ENCODE assay signal across 31 cellular contexts in genomic region chr19:47067215-47067847, GRCh38.
"Had no signal": no experiment of that assay in that cellular context is flagged by ENCODE, and none has a peak within 500 bp of the region (broad histone marks: within the 10 kb centered on the region; RNA-seq: fewer than 3 reads in every experiment).

No MANE protein-coding gene starts in this region.

- DNase-seq: activated B cell treated with CpG ODN at 0.5 μM for 24 hours; activated CD4-positive, alpha-beta T cell treated with anti-CD3 and anti-CD28 coated beads for 48 hours; activated CD4-positive, alpha-beta T cell treated with anti-CD3 and anti-CD28 coated beads, Interleukin-2, amount 50 U/mL, for 1 hour; activated CD4-positive, alpha-beta T cell treated with anti-CD3 and anti-CD28 coated beads, Interleukin-2, amount 50 U/mL, for 48 hours; activated CD8-positive, alpha-beta memory T cell treated with anti-CD3 and anti-CD28 coated beads for 24 hours; activated CD8-positive, alpha-beta T cell treated with anti-CD3 and anti-CD28 coated beads for 36 hours; activated effector memory CD4-positive, alpha-beta T cell treated with Interleukin-2 at 50 U/mL for 16 hours; activated gamma-delta T cell treated with Interleukin-2 at 50 U/mL for 16 hours; activated naive CD4-positive, alpha-beta T cell treated with anti-CD3 and anti-CD28 coated beads, Interleukin-2, amount 50 U/mL, for 16 hours; activated naive CD4-positive, alpha-beta T cell treated with Interleukin-2 at 50 U/mL for 16 hours; activated T-cell treated with anti-CD3 and anti-CD28 coated beads, Interleukin-2, amount 50 U/mL, for 4 hours; amniotic stem cell; anterior cingulate cortex; brain microvascular endothelial cell; dorsolateral prefrontal cortex; effector memory CD4-positive, alpha-beta T cell; erythroblast; foreskin keratinocyte; gastrocnemius medialis; T-helper 1 cell; T-helper 17 cell; T1000; WERI-Rb-1 had no signal

- H3K4me1 ChIP-seq: esophagus muscularis mucosa, foreskin keratinocyte, gastrocnemius medialis had no signal

- H3K4me3 ChIP-seq: coronary artery, dorsolateral prefrontal cortex, esophagus muscularis mucosa, gastrocnemius medialis had no signal

- H3K27ac Mint-ChIP-seq: activated B cell treated with CpG ODN at 0.5 μM for 24 hours; activated CD8-positive, alpha-beta T cell treated with anti-CD3 and anti-CD28 coated beads for 36 hours; activated naive CD8-positive, alpha-beta T cell; activated T-helper 17 cell treated with anti-CD3 and anti-CD28 coated beads, Interleukin-2, amount 50 U/mL, for 72 hours; dendritic cell treated with granulocyte-macrophage colony-stimulating factor and Interleukin-4, amounts not matched to agents 40 ng/mL and 50 ng/mL, for 4 days; T-helper 17 cell; T-helper 2 cell treated with Interferon-gamma antibody and Interleukin-4, amounts not matched to agents 5 μg/mL and 100 μg/mL, for 36 hours had no signal

- H3K9me3 Mint-ChIP-seq: activated B cell treated with CpG ODN at 0.5 μM for 24 hours; activated CD8-positive, alpha-beta T cell treated with anti-CD3 and anti-CD28 coated beads for 36 hours; activated T-cell treated with anti-CD3 and anti-CD28 coated beads, Interleukin-2, amount 50 U/mL, for 4 hours; activated T-helper 17 cell treated with anti-CD3 and anti-CD28 coated beads, Interleukin-2, amount 50 U/mL, for 72 hours; central memory CD8-positive, alpha-beta T cell; dendritic cell treated with granulocyte-macrophage colony-stimulating factor and Interleukin-4, amounts not matched to agents 40 ng/mL and 50 ng/mL, for 4 days; T-helper 2 cell treated with Interferon-gamma antibody and Interleukin-4, amounts not matched to agents 5 μg/mL and 100 μg/mL, for 36 hours had no signal

- H3K27me3 ChIP-seq: brain microvascular endothelial cell, dorsolateral prefrontal cortex, esophagus muscularis mucosa, foreskin keratinocyte, gastrocnemius medialis had no signal

- H3K4me1 Mint-ChIP-seq: activated B cell treated with CpG ODN at 0.5 μM for 24 hours had no signal

- H3K27ac ChIP-seq: brain microvascular endothelial cell, coronary artery, dorsolateral prefrontal cortex, esophagus muscularis mucosa, foreskin keratinocyte, gastrocnemius medialis, WERI-Rb-1 had no signal

- H3K27me3 Mint-ChIP-seq: activated B cell treated with CpG ODN at 0.5 μM for 24 hours; activated CD8-positive, alpha-beta T cell treated with anti-CD3 and anti-CD28 coated beads for 36 hours; activated naive CD8-positive, alpha-beta T cell; activated T-helper 17 cell treated with anti-CD3 and anti-CD28 coated beads, Interleukin-2, amount 50 U/mL, for 72 hours; central memory CD8-positive, alpha-beta T cell; dendritic cell treated with granulocyte-macrophage colony-stimulating factor and Interleukin-4, amounts not matched to agents 40 ng/mL and 50 ng/mL, for 4 days; T-helper 17 cell had no signal

- H3K4me3 Mint-ChIP-seq: activated B cell treated with CpG ODN at 0.5 μM for 24 hours; activated CD8-positive, alpha-beta T cell treated with anti-CD3 and anti-CD28 coated beads for 36 hours; activated naive CD8-positive, alpha-beta T cell; activated T-cell treated with anti-CD3 and anti-CD28 coated beads, Interleukin-2, amount 50 U/mL, for 4 hours; activated T-helper 17 cell treated with anti-CD3 and anti-CD28 coated beads, Interleukin-2, amount 50 U/mL, for 72 hours; central memory CD8-positive, alpha-beta T cell; dendritic cell treated with granulocyte-macrophage colony-stimulating factor and Interleukin-4, amounts not matched to agents 40 ng/mL and 50 ng/mL, for 4 days; T-helper 17 cell; T-helper 2 cell treated with Interferon-gamma antibody and Interleukin-4, amounts not matched to agents 5 μg/mL and 100 μg/mL, for 36 hours had no signal

- H3K9me3 ChIP-seq: esophagus muscularis mucosa, gastrocnemius medialis had no signal

- ATAC-seq: activated CD4-positive, CD25-positive, alpha-beta regulatory T cell treated with anti-CD3 and anti-CD28 coated beads, Interleukin-2, amount 50 U/mL, for 24 hours; activated CD8-positive, alpha-beta T cell treated with anti-CD3 and anti-CD28 coated beads for 36 hours; activated T-cell treated with anti-CD3 and anti-CD28 coated beads, Interleukin-2, amount 50 U/mL, for 4 hours; activated T-helper 17 cell treated with anti-CD3 and anti-CD28 coated beads, Interleukin-2, amount 50 U/mL, for 72 hours; foreskin keratinocyte; gastrocnemius medialis; T-helper 17 cell had no signal
